29 cellular contexts compared by ENCODE assay signal in the genomic region with DNA sequence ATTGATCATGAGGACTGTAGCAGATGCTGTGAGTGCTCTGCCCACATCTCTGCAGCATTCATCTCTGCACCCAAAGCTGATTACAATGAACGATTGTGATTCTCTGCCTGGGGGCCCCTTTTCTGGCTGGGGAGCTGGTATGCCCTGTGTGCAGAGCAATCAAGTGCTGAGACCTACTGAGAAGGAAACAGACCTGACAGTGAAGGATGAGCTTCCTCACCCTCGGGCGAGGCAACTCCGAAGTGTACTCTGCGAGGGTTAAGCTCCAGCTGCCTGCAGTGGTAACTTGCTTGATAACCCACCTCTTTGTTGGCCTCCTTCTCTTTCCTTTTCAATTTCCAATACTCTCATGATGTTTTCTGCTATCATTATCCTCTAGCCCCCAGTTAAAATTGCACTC. TPM values are rescaled to one million over a fixed set of nuclear protein-coding genes. Genes with fewer than 3 reads are reported as not detected.
"Had no signal": no experiment of that assay in that cellular context is flagged by ENCODE, and none has a peak within 500 bp of the region (broad histone marks: within the 10 kb centered on the region; RNA-seq: fewer than 3 reads in every experiment).

No MANE protein-coding gene starts in this region.

- H2AFZ ChIP-seq: hepatocyte had no signal

- H3K27me3 ChIP-seq: gastroesophageal sphincter, heart left ventricle, hepatocyte, pancreas, right lobe of liver, suprapubic skin, thyroid gland had no signal

- H3K9me3 ChIP-seq: heart left ventricle, pancreas, right lobe of liver, suprapubic skin, thyroid gland had no signal

- H3K4me2 ChIP-seq: hepatocyte, smooth muscle cell had no signal

- H3K79me2 ChIP-seq: hepatocyte had no signal

- ATAC-seq: esophagus mucosa; gastroesophageal sphincter; heart left ventricle; left lobe of liver; natural killer cell; pancreas; right lobe of liver; stimulated activated naive CD8-positive, alpha-beta T cell treated with anti-CD3 and anti-CD28 coated beads, Interleukin-15, amount 100 ng/mL, for 72 hours had no signal

- H3K36me3 ChIP-seq: gastroesophageal sphincter, heart left ventricle, pancreas, right lobe of liver, suprapubic skin, thyroid gland had no signal

- H3K4me3 ChIP-seq: dorsolateral prefrontal cortex, gastroesophageal sphincter, heart left ventricle, hepatocyte, lung, pancreas, right lobe of liver, smooth muscle cell, suprapubic skin, thyroid gland had no signal

- H3K27ac ChIP-seq: dorsolateral prefrontal cortex, epithelial cell of prostate, gastroesophageal sphincter, heart left ventricle, hepatocyte, pancreas, right lobe of liver, suprapubic skin, thyroid gland had no signal

- H3K4me1 ChIP-seq: gastroesophageal sphincter, pancreas, right lobe of liver, suprapubic skin, thyroid gland had no signal

- DNase-seq: effector CD4-positive, alpha-beta T cell; foreskin fibroblast; heart left ventricle; kidney; natural killer cell; occipital lobe; pancreas; retina; right lobe of liver; stimulated activated CD4-positive, alpha-beta T cell treated with anti-CD3 and anti-CD28 coated beads, Interleukin-12 subunit alpha, Interleukin-12 subunit beta, amount 100 ng/mL, for 4 hours; stimulated activated CD4-positive, alpha-beta T cell treated with anti-CD3 and anti-CD28 coated beads, Interleukin-1b, Interleukin-23, amount 100 ng/mL, for 48 hours; stimulated activated CD4-positive, alpha-beta T cell treated with anti-CD3 and anti-CD28 coated beads, Interleukin-4, amount 100 ng/mL, for 1 hour; stimulated activated CD8-positive, alpha-beta memory T cell treated with anti-CD3 and anti-CD28 coated beads, Interleukin-4, amount 100 ng/mL, for 48 hours; stimulated activated naive CD4-positive, alpha-beta T cell; stimulated activated naive CD8-positive, alpha-beta T cell treated with anti-CD3 and anti-CD28 coated beads, Interleukin-15, amount 100 ng/mL, for 72 hours; thyroid gland; trophoblast cell had no signal

- FAIRE-seq: colon, kidney, pancreas had no signal

RNA-seq across cellular contexts. Expression of a gene that starts 56.0 kb away (rescaled TPM):
- total RNA-seq: esophagus mucosa, left lobe of liver, mononuclear cell, natural killer cell, smooth muscle cell had no signal
- polyA plus RNA-seq: neural cell, smooth muscle cell had no signal
